In the genomic region with DNA sequence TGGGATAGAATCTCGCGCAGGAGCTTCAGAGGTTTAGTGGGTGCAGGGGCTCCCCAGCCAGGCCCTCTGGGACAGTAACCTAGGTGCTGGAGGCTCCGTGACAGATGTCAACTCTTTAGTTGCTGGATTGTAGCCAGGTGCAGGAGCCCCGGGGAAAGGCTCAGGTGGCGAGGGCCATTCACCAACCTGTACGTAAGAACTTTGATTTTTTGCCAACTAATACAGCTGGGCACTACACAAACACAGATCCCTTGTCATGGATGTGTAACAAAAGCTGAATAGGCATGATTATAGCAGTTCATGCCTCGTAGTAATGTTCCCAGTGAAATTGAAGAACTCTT, we compare ENCODE assay signal across 11 cellular contexts.
DNase-seq lines count a peak whose midpoint lies in the region; ATAC-seq and TF ChIP-seq lines count a peak whose summit lies in the region.
"Had no signal": no experiment of that assay in that cellular context is flagged by ENCODE, and none has a peak within 500 bp of the region (broad histone marks: within the 10 kb centered on the region; RNA-seq: fewer than 3 reads in every experiment).

No MANE protein-coding gene starts in this region.

- H3K4me2 ChIP-seq in SK-N-SH (no peak overlapping the region), SU-DHL-6 (ENCODE audit: low read depth, low read length, poor library complexity, severe bottlenecking) (no peak overlapping the region)

- POLR2A ChIA-PET in SK-N-SH (lab: Yijun Ruan, JAX): no interaction called here

- DNase-seq in SK-N-SH (no peak), NCI-H2107 treated with DMSO at 0.1 percent for 48 hours (lab: John Stamatoyannopoulos, UW; ENCODE audit: unreplicated experiment) (peak; percentile 88), thoracic aorta (ENCODE audit: low spot score) (no peak)
- DNase-seq: NCI-H226 had no signal

- no peak overlapping the region for H3K27ac Mint-ChIP-seq in activated T-helper 17 cell treated with anti-CD3 and anti-CD28 coated beads, Interleukin-2, amount 50 U/mL, for 72 hours
- H3K27ac Mint-ChIP-seq: effector memory CD8-positive, alpha-beta T cell had no signal

- H3K9me3 ChIP-seq in SK-N-SH (no peaks in the 10 kb centered on the region), SU-DHL-6 (ENCODE audit: insufficient read depth, low read length) (no peaks in the 10 kb centered on the region), thoracic aorta (no peaks in the 10 kb centered on the region)
- H3K9me3 ChIP-seq: HAP-1 had no signal

- no peak for TF ChIP-seq EP300 in SK-N-SH (IDR thresholded peaks at IDR 0.05; ENCODE audit: borderline replicate concordance in 1 of 2, low read depth in 1 of 2, low read length in 1 of 2)

- H3K4me1 ChIP-seq in SK-N-SH (ENCODE audit: control insufficient read depth in 1 of 2, insufficient read depth in 2 of 2, low read depth in 1 of 2, low read length in 1 of 2) (no peaks in the 10 kb centered on the region; a peak in 1 of 4 replicates), thoracic aorta (ENCODE audit: control insufficient read depth in 1 of 2, low read depth in 2 of 2) (no peaks in the 10 kb centered on the region)

- no peak overlapping the region for H3K4me3 Mint-ChIP-seq in activated T-helper 17 cell treated with anti-CD3 and anti-CD28 coated beads, Interleukin-2, amount 50 U/mL, for 72 hours
- H3K4me3 Mint-ChIP-seq: effector memory CD8-positive, alpha-beta T cell had no signal

- H3K36me3 ChIP-seq in SK-N-SH (replicated peaks in 1 of 2; ENCODE audit: control insufficient read depth in 1 of 2, insufficient read depth in 2 of 2, low read length in 1 of 2): no peaks in the 10 kb centered on the region
- H3K36me3 ChIP-seq in SU-DHL-6 (ENCODE audit: low read length): no peaks in the 10 kb centered on the region
- no peaks in the 10 kb centered on the region for H3K36me3 ChIP-seq in thoracic aorta
- H3K36me3 ChIP-seq: HAP-1 had no signal

- H3K9me2 ChIP-seq in SK-N-SH: no peaks in the 10 kb centered on the region
- no peaks in the 10 kb centered on the region for H3K9me2 ChIP-seq in SU-DHL-6 (replicated peaks; ENCODE audit: insufficient read depth, low read length)

- no peaks in the 10 kb centered on the region for H3K36me3 Mint-ChIP-seq in activated T-helper 17 cell treated with anti-CD3 and anti-CD28 coated beads, Interleukin-2, amount 50 U/mL, for 72 hours (ENCODE audit: low read depth)

- WGBS in SK-N-SH (ENCODE audit: low lambda C conversion rate): 65% methylated on average over 6 of the region's 7 CpGs

- peak; percentile 29 for TF ChIP-seq CTCF in SK-N-SH (IDR thresholded peaks at IDR 0.05)
- TF ChIP-seq CTCF in SU-DHL-6 (IDR thresholded peaks at IDR 0.05; ENCODE audit: insufficient read depth, low read length, poor library complexity, severe bottlenecking): peak; percentile 31
- TF ChIP-seq CTCF in thoracic aorta (IDR thresholded peaks at IDR 0.05): peak; percentile 1

- H2AFZ ChIP-seq in SK-N-SH (ENCODE audit: low read depth): no peak overlapping the region
- no peak overlapping the region for H2AFZ ChIP-seq in SU-DHL-6 (ENCODE audit: low read depth, low read length, severe bottlenecking)

- no peaks in the 10 kb centered on the region for H3K4me1 Mint-ChIP-seq in activated T-helper 17 cell treated with anti-CD3 and anti-CD28 coated beads, Interleukin-2, amount 50 U/mL, for 72 hours

- H3K27me3 Mint-ChIP-seq in activated T-helper 17 cell treated with anti-CD3 and anti-CD28 coated beads, Interleukin-2, amount 50 U/mL, for 72 hours: no peaks in the 10 kb centered on the region

- TF ChIP-seq RAD21 in SK-N-SH (IDR thresholded peaks at IDR 0.05; ENCODE audit: low read length): no peak

- ATAC-seq in SK-N-SH treated with all-trans-retinoic acid at 6 μM for 48 hours (no peak), thoracic aorta (ENCODE audit: insufficient number of reproducible peaks, low FRiP score, low read depth) (no peak), GM18858 (IDR thresholded peaks at IDR 0.05; ENCODE audit: unreplicated experiment) (no peak), GM18517 (IDR thresholded peaks at IDR 0.05; ENCODE audit: unreplicated experiment) (no peak)
- no peak for ATAC-seq in activated T-helper 17 cell treated with anti-CD3 and anti-CD28 coated beads, Interleukin-2, amount 50 U/mL, for 72 hours (replicated peaks)

- H3K27me3 ChIP-seq in SK-N-SH (ENCODE audit: insufficient read depth): no peaks in the 10 kb centered on the region
- H3K27me3 ChIP-seq in SU-DHL-6 (ENCODE audit: low read length): no peaks in the 10 kb centered on the region
- H3K27me3 ChIP-seq in thoracic aorta (replicated peaks; ENCODE audit: insufficient read depth): no peaks in the 10 kb centered on the region

- no peaks in the 10 kb centered on the region for H3K9me3 Mint-ChIP-seq in activated T-helper 17 cell treated with anti-CD3 and anti-CD28 coated beads, Interleukin-2, amount 50 U/mL, for 72 hours
- H3K9me3 Mint-ChIP-seq: effector memory CD8-positive, alpha-beta T cell had no signal

- H3K27ac ChIP-seq in SK-N-SH (ENCODE audit: low read depth in 2 of 2, low read length in 1 of 2) (no peak overlapping the region), SU-DHL-6 (ENCODE audit: low read depth, low read length) (no peak overlapping the region), thoracic aorta (no peak overlapping the region)

- H3K9ac ChIP-seq in SK-N-SH (no peak overlapping the region), SU-DHL-6 (ENCODE audit: low read length) (no peak overlapping the region)

- H3F3A ChIP-seq in SK-N-SH (replicated peaks; ENCODE audit: insufficient read depth) (no peaks in the 10 kb centered on the region), SU-DHL-6 (ENCODE audit: insufficient read depth) (no peaks in the 10 kb centered on the region)

- H3K4me3 ChIP-seq in SK-N-SH (ENCODE audit: low read depth in 2 of 2, low read length in 1 of 2) (no peak overlapping the region; a peak in 1 of 4 replicates), SU-DHL-6 (ENCODE audit: insufficient read depth, low read length, poor library complexity, severe bottlenecking) (no peak overlapping the region), thoracic aorta (no peak overlapping the region)
- H3K4me3 ChIP-seq: HAP-1 had no signal

- no peaks in the 10 kb centered on the region for H4K20me1 ChIP-seq in SK-N-SH (ENCODE audit: insufficient read depth)
- H4K20me1 ChIP-seq in SU-DHL-6 (ENCODE audit: low read depth, low read length): no peaks in the 10 kb centered on the region

- CTCF ChIA-PET in SK-N-SH (lab: Yijun Ruan, JAX): interaction anchor here (0.7 to 12.6 kb wide), 34 partner anchors 11 to 1453 kb away, joined by 3 to 222 read pairs (median 4); no protein-coding TSS in a partner anchor

- H3K79me2 ChIP-seq in SK-N-SH (ENCODE audit: insufficient read depth) (no peaks in the 10 kb centered on the region), SU-DHL-6 (ENCODE audit: insufficient read depth, low read length) (no peaks in the 10 kb centered on the region)

TF ChIP-seq in SK-N-SH, 30 proteins besides CTCF, POLR2A, EP300 and RAD21 (continues in another document):
- TF ChIP-seq NRF1 (IDR thresholded peaks at IDR 0.05; ENCODE audit: low read depth, low read length): no peak
- TF ChIP-seq, protein P1, sequence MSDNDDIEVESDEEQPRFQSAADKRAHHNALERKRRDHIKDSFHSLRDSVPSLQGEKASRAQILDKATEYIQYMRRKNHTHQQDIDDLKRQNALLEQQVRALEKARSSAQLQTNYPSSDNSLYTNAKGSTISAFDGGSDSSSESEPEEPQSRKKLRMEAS (IDR thresholded peaks at IDR 0.05; ENCODE audit: low read depth): no peak
- TF ChIP-seq TCF12 (IDR thresholded peaks at IDR 0.05): no peak
- TF ChIP-seq MXI1 (IDR thresholded peaks at IDR 0.05; ENCODE audit: low read depth, low read length): no peak
- TF ChIP-seq, protein P2, sequence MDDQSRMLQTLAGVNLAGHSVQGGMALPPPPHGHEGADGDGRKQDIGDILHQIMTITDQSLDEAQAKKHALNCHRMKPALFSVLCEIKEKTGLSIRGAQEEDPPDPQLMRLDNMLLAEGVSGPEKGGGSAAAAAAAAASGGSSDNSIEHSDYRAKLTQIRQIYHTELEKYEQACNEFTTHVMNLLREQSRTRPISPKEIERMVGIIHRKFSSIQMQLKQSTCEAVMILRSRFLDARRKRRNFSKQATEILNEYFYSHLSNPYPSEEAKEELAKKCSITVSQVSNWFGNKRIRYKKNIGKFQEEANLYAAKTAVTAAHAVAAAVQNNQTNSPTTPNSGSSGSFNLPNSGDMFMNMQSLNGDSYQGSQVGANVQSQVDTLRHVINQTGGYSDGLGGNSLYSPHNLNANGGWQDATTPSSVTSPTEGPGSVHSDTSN (IDR thresholded peaks at IDR 0.05): no peak
- no peak for TF ChIP-seq RCOR1 (IDR thresholded peaks at IDR 0.05; ENCODE audit: low read length)
- no peak for TF ChIP-seq FOXM1 (IDR thresholded peaks at IDR 0.05; ENCODE audit: low read depth)
- TF ChIP-seq MEF2A (IDR thresholded peaks at IDR 0.05; ENCODE audit: borderline replicate concordance, low read depth): no peak

TF ChIP-seq in SK-N-SH treated with all-trans-retinoic acid at 6 μM for 48 hours, 23 proteins besides CTCF, POLR2A, EP300 and RAD21:
- TF ChIP-seq GLIS3 (CRISPR knock-in tag; IDR thresholded peaks at IDR 0.05) (no peak), OSR1 (CRISPR knock-in tag; IDR thresholded peaks at IDR 0.05) (no peak)
- TF ChIP-seq, protein P3, sequence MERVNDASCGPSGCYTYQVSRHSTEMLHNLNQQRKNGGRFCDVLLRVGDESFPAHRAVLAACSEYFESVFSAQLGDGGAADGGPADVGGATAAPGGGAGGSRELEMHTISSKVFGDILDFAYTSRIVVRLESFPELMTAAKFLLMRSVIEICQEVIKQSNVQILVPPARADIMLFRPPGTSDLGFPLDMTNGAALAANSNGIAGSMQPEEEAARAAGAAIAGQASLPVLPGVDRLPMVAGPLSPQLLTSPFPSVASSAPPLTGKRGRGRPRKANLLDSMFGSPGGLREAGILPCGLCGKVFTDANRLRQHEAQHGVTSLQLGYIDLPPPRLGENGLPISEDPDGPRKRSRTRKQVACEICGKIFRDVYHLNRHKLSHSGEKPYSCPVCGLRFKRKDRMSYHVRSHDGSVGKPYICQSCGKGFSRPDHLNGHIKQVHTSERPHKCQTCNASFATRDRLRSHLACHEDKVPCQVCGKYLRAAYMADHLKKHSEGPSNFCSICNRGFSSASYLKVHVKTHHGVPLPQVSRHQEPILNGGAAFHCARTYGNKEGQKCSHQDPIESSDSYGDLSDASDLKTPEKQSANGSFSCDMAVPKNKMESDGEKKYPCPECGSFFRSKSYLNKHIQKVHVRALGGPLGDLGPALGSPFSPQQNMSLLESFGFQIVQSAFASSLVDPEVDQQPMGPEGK (CRISPR knock-in tag; IDR thresholded peaks at IDR 0.05; ENCODE audit: borderline replicate concordance): no peak
